Comparison of ENCODE assay signal across 8 cellular contexts in the genomic region with DNA sequence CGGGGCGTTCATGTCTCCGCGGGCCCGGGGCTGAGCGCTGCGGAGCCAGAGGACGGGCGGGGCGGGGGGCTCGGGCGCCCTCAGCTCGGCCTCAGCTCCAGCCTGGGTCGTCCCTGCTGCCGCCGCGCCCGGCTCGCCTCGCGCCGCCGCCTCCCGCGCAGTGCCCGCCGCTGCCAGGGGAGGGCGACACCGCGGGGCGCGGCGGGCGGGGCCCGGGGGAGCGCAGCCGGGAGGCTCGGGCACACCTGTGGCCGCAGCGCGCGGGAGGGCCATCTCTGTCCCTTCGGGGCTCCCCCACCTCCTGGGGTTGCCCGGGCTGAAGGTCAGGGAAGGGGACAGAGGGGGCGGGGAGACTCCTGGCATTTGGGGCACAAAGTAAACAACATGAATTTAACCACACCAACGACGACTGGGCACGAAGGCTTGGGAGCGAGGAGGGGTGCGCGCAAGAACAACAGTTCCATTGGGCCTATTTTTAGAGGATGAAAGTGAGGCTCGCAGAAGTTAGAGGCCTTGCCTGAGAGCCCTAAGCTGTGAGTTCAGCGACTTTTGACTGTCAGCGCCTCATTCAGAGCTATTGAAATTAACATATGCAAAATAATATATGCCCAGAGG. TPM values are rescaled to one million over a fixed set of nuclear protein-coding genes. Genes with fewer than 3 reads are reported as not detected.
DNase-seq lines count a peak whose midpoint lies in the region; TF ChIP-seq lines count a peak whose summit lies in the region.

A gene with protein sequence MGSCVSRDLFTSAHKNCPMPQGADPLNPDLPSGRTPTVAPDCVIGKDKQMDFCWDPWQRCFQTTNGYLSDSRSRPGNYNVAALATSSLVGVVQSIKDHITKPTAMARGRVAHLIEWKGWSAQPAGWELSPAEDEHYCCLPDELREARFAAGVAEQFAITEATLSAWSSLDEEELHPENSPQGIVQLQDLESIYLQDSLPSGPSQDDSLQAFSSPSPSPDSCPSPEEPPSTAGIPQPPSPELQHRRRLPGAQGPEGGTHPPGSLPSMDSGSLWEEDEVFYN (minus strand): TSS at position 162 of the 615 bp plus-strand sequence. CDS start 209 bp downstream, outside the sequence.

- peak within 1 kb of the TSS; percentile 72 for H3K4me3 Mint-ChIP-seq in activated T-helper 1 cell treated with anti-CD3 and anti-CD28 coated beads, Interleukin-12 subunit alpha, Interleukin-12 subunit beta, Interleukin-2, Interleukin-4 antibody, amounts not matched to agents 30 ng/mL and 10 ng/mL and 1 ng/mL, durations not matched to agents 14 hours and 24 hours and 36 hours

- no peak within 1 kb of the TSS for H3K4ac ChIP-seq in trophoblast cell (ENCODE audit: low read depth, low read length)

- no peak within 1 kb of the TSS for H2AFZ ChIP-seq in trophoblast cell (ENCODE audit: insufficient read depth, low read length, poor library complexity)

- DNase-seq in GM13976 (ENCODE audit: low spot score) (peak; percentile 82), NCI-H2171 (lab: John Stamatoyannopoulos, UW) (peak; percentile 28), fibroblast of villous mesenchyme (ENCODE audit: low read depth) (no peak), trophoblast cell (peak in 1 of 2 donors; percentile 26), superior temporal gyrus (ENCODE audit: extremely low spot score) (no peak), GDM1 (lab: John Stamatoyannopoulos, UW) (no peak)
- DNase-seq in activated T-helper 1 cell treated with anti-CD3 and anti-CD28 coated beads, Interleukin-12 subunit alpha, Interleukin-12 subunit beta, Interleukin-2, Interleukin-4 antibody, amounts not matched to agents 30 ng/mL and 10 ng/mL and 1 ng/mL, durations not matched to agents 14 hours and 24 hours and 36 hours (ENCODE audit: low spot score) = peak; percentile 22
- no peak for DNase-seq in NK-92 treated with Interleukin-12 subunit alpha and Interleukin-12 subunit beta, amount 100 ng/mL, for 24 hours (lab: John Stamatoyannopoulos, UW)

- H4K12ac ChIP-seq in trophoblast cell (ENCODE audit: low read depth, low read length) = no peak within 1 kb of the TSS

- no peak within 1 kb of the TSS for H3K14ac ChIP-seq in trophoblast cell (ENCODE audit: low read length)

- peak within 1 kb of the TSS; percentile 49 for H3K4me2 ChIP-seq in trophoblast cell (ENCODE audit: low read length)

- H3K27ac ChIP-seq in trophoblast cell (ENCODE audit: low read depth, low read length) = no peak within 1 kb of the TSS

- H2AK5ac ChIP-seq in trophoblast cell (ENCODE audit: low read length) = no peak within 1 kb of the TSS

- H3K9me3 ChIP-seq in trophoblast cell (ENCODE audit: insufficient read depth, low read depth, low read length) = no peaks in the 10 kb centered on the region

- in situ Hi-C loops in GM13976 (cut with MboI; ENCODE audit: low sequenced_read_pairs, unreplicated experiment) = no loop called here

- H4K91ac ChIP-seq in trophoblast cell (ENCODE audit: low read depth, low read length) = no peak within 1 kb of the TSS

- no CpG with 5 or more reads among the region's 54 CpGs for WGBS in trophoblast cell (ENCODE audit: extremely low coverage, insufficient coverage, insufficient read length)

- no peaks in the 10 kb centered on the region for H3K9me3 Mint-ChIP-seq in activated T-helper 1 cell treated with anti-CD3 and anti-CD28 coated beads, Interleukin-12 subunit alpha, Interleukin-12 subunit beta, Interleukin-2, Interleukin-4 antibody, amounts not matched to agents 30 ng/mL and 10 ng/mL and 1 ng/mL, durations not matched to agents 14 hours and 24 hours and 36 hours

- H3K27me3 Mint-ChIP-seq in activated T-helper 1 cell treated with anti-CD3 and anti-CD28 coated beads, Interleukin-12 subunit alpha, Interleukin-12 subunit beta, Interleukin-2, Interleukin-4 antibody, amounts not matched to agents 30 ng/mL and 10 ng/mL and 1 ng/mL, durations not matched to agents 14 hours and 24 hours and 36 hours (ENCODE audit: insufficient read depth) = peaks cover 29% of the 10 kb centered on the region

- no peak within 1 kb of the TSS for H3K23ac ChIP-seq in trophoblast cell (ENCODE audit: low read length)

- peak within 1 kb of the TSS; percentile 16 for H3K27ac Mint-ChIP-seq in activated T-helper 1 cell treated with anti-CD3 and anti-CD28 coated beads, Interleukin-12 subunit alpha, Interleukin-12 subunit beta, Interleukin-2, Interleukin-4 antibody, amounts not matched to agents 30 ng/mL and 10 ng/mL and 1 ng/mL, durations not matched to agents 14 hours and 24 hours and 36 hours

- H2BK5ac ChIP-seq in trophoblast cell (ENCODE audit: low read depth, low read length, poor library complexity) = no peak within 1 kb of the TSS

- intact Hi-C loops in activated T-helper 1 cell treated with anti-CD3 and anti-CD28 coated beads, Interleukin-12 subunit alpha, Interleukin-12 subunit beta, Interleukin-2, Interleukin-4 antibody, amounts not matched to agents 30 ng/mL and 10 ng/mL and 1 ng/mL, durations not matched to agents 14 hours and 24 hours and 36 hours (cut with micrococcal nuclease) = no loop called here

- TF ChIP-seq CTCF in GM13976 (IDR thresholded peaks at IDR 0.05; ENCODE audit: borderline replicate concordance, control extremely low read depth, extremely low read depth, insufficient read depth, missing control alignments) = peak; percentile 66
- peak; percentile 20 for TF ChIP-seq CTCF in fibroblast of villous mesenchyme (IDR thresholded peaks at IDR 0.05; ENCODE audit: insufficient read depth, low read depth, low read length)

- no peak within 1 kb of the TSS for H2BK120ac ChIP-seq in trophoblast cell (ENCODE audit: insufficient read depth, low read length, poor library complexity)

- H2BK12ac ChIP-seq in trophoblast cell (ENCODE audit: low read length) = no peak within 1 kb of the TSS

- H3K36me3 Mint-ChIP-seq in activated T-helper 1 cell treated with anti-CD3 and anti-CD28 coated beads, Interleukin-12 subunit alpha, Interleukin-12 subunit beta, Interleukin-2, Interleukin-4 antibody, amounts not matched to agents 30 ng/mL and 10 ng/mL and 1 ng/mL, durations not matched to agents 14 hours and 24 hours and 36 hours (ENCODE audit: low read depth) = no peaks in the 10 kb centered on the region

- H3K79me2 ChIP-seq in trophoblast cell (ENCODE audit: control insufficient read depth, insufficient read depth, low read length, poor library complexity) = no peaks in the 10 kb centered on the region

- H3K9ac ChIP-seq in trophoblast cell (ENCODE audit: low read length) = no peak within 1 kb of the TSS

- peaks cover 4 to 6% of the 10 kb centered on the region in 2 experiments for H3K4me1 ChIP-seq in trophoblast cell (ENCODE audit: control insufficient read depth in 1 of 2, insufficient read depth in 2 of 2, low read length in 2 of 2)

- H3K79me1 ChIP-seq in trophoblast cell (ENCODE audit: low read length) = no peaks in the 10 kb centered on the region

- peak within 1 kb of the TSS; percentile 35 for H3K4me3 ChIP-seq in fibroblast of villous mesenchyme (ENCODE audit: low read depth, low read length)
- no peak within 1 kb of the TSS for H3K4me3 ChIP-seq in trophoblast cell (ENCODE audit: low read depth, low read length)

- H3K27me3 ChIP-seq in trophoblast cell (ENCODE audit: insufficient read depth, low read length) = peaks cover 14% of the 10 kb centered on the region

- no peaks in the 10 kb centered on the region for H3K36me3 ChIP-seq in trophoblast cell (ENCODE audit: control insufficient read depth in 1 of 2, insufficient read depth in 2 of 2, low read length in 2 of 2)

- no peak within 1 kb of the TSS for H4K8ac ChIP-seq in trophoblast cell (ENCODE audit: low read depth, low read length)

- H3K4me1 Mint-ChIP-seq in activated T-helper 1 cell treated with anti-CD3 and anti-CD28 coated beads, Interleukin-12 subunit alpha, Interleukin-12 subunit beta, Interleukin-2, Interleukin-4 antibody, amounts not matched to agents 30 ng/mL and 10 ng/mL and 1 ng/mL, durations not matched to agents 14 hours and 24 hours and 36 hours (ENCODE audit: low read depth) = peaks cover 29% of the 10 kb centered on the region

- no peak within 1 kb of the TSS for H3K18ac ChIP-seq in trophoblast cell (ENCODE audit: low read length)

RNA-seq across cellular contexts. Expression of the gene that starts here (rescaled TPM):
- total RNA-seq in activated T-helper 1 cell treated with anti-CD3 and anti-CD28 coated beads, Interleukin-12 subunit alpha, Interleukin-12 subunit beta, Interleukin-2, Interleukin-4 antibody, amounts not matched to agents 30 ng/mL and 10 ng/mL and 1 ng/mL, durations not matched to agents 14 hours and 24 hours and 36 hours = 0.56 and 0.57 TPM in 2 replicates
- under 0.01 TPM in 1 of 2 replicates, not detected in the other for total RNA-seq in fibroblast of villous mesenchyme
- 0.04 TPM in 2 replicates for polyA plus RNA-seq in trophoblast cell (2013)

Comparison
In these comparisons a context has a peak if more than half of its experiments do, and no peak if none do; other contexts are left out.
1. Peak in DNase-seq in activated T-helper 1 cell treated with anti-CD3 and anti-CD28 coated beads, Interleukin-12 subunit alpha, Interleukin-12 subunit beta, Interleukin-2, Interleukin-4 antibody, amounts not matched to agents 30 ng/mL and 10 ng/mL and 1 ng/mL, durations not matched to agents 14 hours and 24 hours and 36 hours; RNA of the gene not detected or under 1 TPM.
2. DNase-seq: peak in GM13976 (single experiment) and NCI-H2171 (single experiment); none in fibroblast of villous mesenchyme (single experiment), NK-92 treated with Interleukin-12 subunit alpha and Interleukin-12 subunit beta, amount 100 ng/mL, for 24 hours (single experiment), superior temporal gyrus (single experiment) and GDM1 (single experiment).